ENCODE assay signal across 1 cellular context in the genomic region with DNA sequence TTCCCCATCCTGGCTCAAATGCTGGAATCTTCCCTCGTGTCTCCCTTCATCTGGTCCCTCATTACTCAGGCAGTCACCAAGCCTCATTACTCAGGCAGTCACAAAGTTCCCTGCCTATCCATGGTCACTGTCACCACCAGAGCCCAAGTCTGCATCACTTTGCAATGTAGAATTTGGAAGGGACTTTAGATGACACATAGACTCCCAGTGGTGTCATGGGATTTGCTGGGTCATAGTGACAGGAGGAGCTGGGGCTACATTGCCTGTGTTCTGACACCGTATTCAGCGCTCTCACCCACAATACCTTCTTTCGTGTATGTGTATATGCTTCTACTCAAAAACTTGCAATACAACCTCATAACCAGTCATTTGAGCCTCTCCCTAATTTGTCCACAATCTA.
TF ChIP-seq lines count a peak whose summit lies in the region.

No MANE protein-coding gene starts in this region.

TF ChIP-seq in K562, 482 proteins besides CTCF, POLR2A, EP300 and RAD21 (continued from another document):
- TF ChIP-seq TEAD4 (IDR thresholded peaks at IDR 0.05; ENCODE audit: low read length) = no peak
- no peak for TF ChIP-seq TEAD4 (CRISPR knock-in tag; IDR thresholded peaks at IDR 0.05; ENCODE audit: borderline replicate concordance)
- TF ChIP-seq, protein P1, sequence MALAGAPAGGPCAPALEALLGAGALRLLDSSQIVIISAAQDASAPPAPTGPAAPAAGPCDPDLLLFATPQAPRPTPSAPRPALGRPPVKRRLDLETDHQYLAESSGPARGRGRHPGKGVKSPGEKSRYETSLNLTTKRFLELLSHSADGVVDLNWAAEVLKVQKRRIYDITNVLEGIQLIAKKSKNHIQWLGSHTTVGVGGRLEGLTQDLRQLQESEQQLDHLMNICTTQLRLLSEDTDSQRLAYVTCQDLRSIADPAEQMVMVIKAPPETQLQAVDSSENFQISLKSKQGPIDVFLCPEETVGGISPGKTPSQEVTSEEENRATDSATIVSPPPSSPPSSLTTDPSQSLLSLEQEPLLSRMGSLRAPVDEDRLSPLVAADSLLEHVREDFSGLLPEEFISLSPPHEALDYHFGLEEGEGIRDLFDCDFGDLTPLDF (CRISPR knock-in tag; IDR thresholded peaks at IDR 0.05) = 0 out of 2 replicates have a peak, but pooled peaks have one; percentile 46
- no peak for TF ChIP-seq ZNF140 (CRISPR knock-in tag; IDR thresholded peaks at IDR 0.05)
- no peak for TF ChIP-seq MYNN (IDR thresholded peaks at IDR 0.05)
- TF ChIP-seq MYNN (CRISPR knock-in tag; IDR thresholded peaks at IDR 0.05) = no peak
- no peak for TF ChIP-seq SREBF2 (CRISPR knock-in tag; IDR thresholded peaks at IDR 0.05)
- TF ChIP-seq, protein P2, sequence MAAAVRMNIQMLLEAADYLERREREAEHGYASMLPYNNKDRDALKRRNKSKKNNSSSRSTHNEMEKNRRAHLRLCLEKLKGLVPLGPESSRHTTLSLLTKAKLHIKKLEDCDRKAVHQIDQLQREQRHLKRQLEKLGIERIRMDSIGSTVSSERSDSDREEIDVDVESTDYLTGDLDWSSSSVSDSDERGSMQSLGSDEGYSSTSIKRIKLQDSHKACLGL (CRISPR knock-in tag; IDR thresholded peaks at IDR 0.05; ENCODE audit: borderline replicate concordance, poor library complexity, severe bottlenecking) = no peak
- no peak for TF ChIP-seq BMI1 (IDR thresholded peaks at IDR 0.05; ENCODE audit: low read length)
- TF ChIP-seq DPF2 (IDR thresholded peaks at IDR 0.05) = 0 out of 2 replicates have a peak, but pooled peaks have one; percentile 42
- peak; percentile 83 for TF ChIP-seq NFE2 (IDR thresholded peaks at IDR 0.05; ENCODE audit: low read depth)
- no peak for TF ChIP-seq ZNF24 (IDR thresholded peaks at IDR 0.05)
- TF ChIP-seq, protein P3, sequence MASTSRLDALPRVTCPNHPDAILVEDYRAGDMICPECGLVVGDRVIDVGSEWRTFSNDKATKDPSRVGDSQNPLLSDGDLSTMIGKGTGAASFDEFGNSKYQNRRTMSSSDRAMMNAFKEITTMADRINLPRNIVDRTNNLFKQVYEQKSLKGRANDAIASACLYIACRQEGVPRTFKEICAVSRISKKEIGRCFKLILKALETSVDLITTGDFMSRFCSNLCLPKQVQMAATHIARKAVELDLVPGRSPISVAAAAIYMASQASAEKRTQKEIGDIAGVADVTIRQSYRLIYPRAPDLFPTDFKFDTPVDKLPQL (IDR thresholded peaks at IDR 0.05; ENCODE audit: extremely low read depth, insufficient read length) = no peak
- TF ChIP-seq, protein P4, sequence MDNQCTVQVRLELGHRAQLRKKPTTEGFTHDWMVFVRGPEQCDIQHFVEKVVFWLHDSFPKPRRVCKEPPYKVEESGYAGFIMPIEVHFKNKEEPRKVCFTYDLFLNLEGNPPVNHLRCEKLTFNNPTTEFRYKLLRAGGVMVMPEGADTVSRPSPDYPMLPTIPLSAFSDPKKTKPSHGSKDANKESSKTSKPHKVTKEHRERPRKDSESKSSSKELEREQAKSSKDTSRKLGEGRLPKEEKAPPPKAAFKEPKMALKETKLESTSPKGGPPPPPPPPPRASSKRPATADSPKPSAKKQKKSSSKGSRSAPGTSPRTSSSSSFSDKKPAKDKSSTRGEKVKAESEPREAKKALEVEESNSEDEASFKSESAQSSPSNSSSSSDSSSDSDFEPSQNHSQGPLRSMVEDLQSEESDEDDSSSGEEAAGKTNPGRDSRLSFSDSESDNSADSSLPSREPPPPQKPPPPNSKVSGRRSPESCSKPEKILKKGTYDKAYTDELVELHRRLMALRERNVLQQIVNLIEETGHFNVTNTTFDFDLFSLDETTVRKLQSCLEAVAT (IDR thresholded peaks at IDR 0.05) = peak in 1 of 2 experiments; percentile 40; a peak in 1 of 4 replicates
- TF ChIP-seq PYGO2 (tag; IDR thresholded peaks at IDR 0.05) = no peak
- TF ChIP-seq SMARCA4 (IDR thresholded peaks at IDR 0.05) = peak; percentile 32
- peak; percentile 27 for TF ChIP-seq MEIS2 (IDR thresholded peaks at IDR 0.05; ENCODE audit: partially characterized antibody)
- 0 out of 2 replicates have a peak, but pooled peaks have one; percentile 27 for TF ChIP-seq JUN (IDR thresholded peaks at IDR 0.05; ENCODE audit: borderline replicate concordance, low read depth, low read length)
- TF ChIP-seq JUN (CRISPR knock-in tag; IDR thresholded peaks at IDR 0.05; ENCODE audit: borderline replicate concordance) = no peak
- TF ChIP-seq, protein P5, sequence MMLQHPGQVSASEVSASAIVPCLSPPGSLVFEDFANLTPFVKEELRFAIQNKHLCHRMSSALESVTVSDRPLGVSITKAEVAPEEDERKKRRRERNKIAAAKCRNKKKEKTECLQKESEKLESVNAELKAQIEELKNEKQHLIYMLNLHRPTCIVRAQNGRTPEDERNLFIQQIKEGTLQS (IDR thresholded peaks at IDR 0.05) = peak; percentile 49
- TF ChIP-seq, protein P5 (CRISPR knock-in tag; conservative IDR thresholded peaks at IDR 0.05) = no peak
- no peak for TF ChIP-seq CEBPB (tag; IDR thresholded peaks at IDR 0.05)
- TF ChIP-seq, protein P6, sequence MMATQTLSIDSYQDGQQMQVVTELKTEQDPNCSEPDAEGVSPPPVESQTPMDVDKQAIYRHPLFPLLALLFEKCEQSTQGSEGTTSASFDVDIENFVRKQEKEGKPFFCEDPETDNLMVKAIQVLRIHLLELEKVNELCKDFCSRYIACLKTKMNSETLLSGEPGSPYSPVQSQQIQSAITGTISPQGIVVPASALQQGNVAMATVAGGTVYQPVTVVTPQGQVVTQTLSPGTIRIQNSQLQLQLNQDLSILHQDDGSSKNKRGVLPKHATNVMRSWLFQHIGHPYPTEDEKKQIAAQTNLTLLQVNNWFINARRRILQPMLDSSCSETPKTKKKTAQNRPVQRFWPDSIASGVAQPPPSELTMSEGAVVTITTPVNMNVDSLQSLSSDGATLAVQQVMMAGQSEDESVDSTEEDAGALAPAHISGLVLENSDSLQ (IDR thresholded peaks at IDR 0.05) = peak; percentile 54
- no peak for TF ChIP-seq PML (IDR thresholded peaks at IDR 0.05; ENCODE audit: low read length)
- TF ChIP-seq, protein P7, sequence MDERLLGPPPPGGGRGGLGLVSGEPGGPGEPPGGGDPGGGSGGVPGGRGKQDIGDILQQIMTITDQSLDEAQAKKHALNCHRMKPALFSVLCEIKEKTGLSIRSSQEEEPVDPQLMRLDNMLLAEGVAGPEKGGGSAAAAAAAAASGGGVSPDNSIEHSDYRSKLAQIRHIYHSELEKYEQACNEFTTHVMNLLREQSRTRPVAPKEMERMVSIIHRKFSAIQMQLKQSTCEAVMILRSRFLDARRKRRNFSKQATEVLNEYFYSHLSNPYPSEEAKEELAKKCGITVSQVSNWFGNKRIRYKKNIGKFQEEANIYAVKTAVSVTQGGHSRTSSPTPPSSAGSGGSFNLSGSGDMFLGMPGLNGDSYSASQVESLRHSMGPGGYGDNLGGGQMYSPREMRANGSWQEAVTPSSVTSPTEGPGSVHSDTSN (CRISPR knock-in tag; IDR thresholded peaks at IDR 0.05; ENCODE audit: low read depth) = no peak
- TF ChIP-seq, protein P7 (tag; conservative IDR thresholded peaks at IDR 0.05; ENCODE audit: low read depth) = 0 out of 2 replicates have a peak, but pooled peaks have one; percentile 41
- peak; percentile 73 for TF ChIP-seq MAFK (IDR thresholded peaks at IDR 0.05; ENCODE audit: low read length)
- TF ChIP-seq CHCHD3 (CRISPR knock-in tag; IDR thresholded peaks at IDR 0.05) = no peak
- TF ChIP-seq MAFG (tag; conservative IDR thresholded peaks at IDR 0.05) = peak; percentile 57; the same call in 1 of the 2 replicates
- TF ChIP-seq HDAC2 (IDR thresholded peaks at IDR 0.05) = peak; percentile 15; the same call in 1 of the 2 replicates
- TF ChIP-seq ZNF274 (IDR thresholded peaks at IDR 0.05; ENCODE audit: borderline replicate concordance, low read depth, low read length) = no peak
- peak; percentile 53; the same call in 1 of the 2 replicates for TF ChIP-seq ZNF316 (IDR thresholded peaks at IDR 0.05)
- peak; percentile 81 for TF ChIP-seq C11orf30 (IDR thresholded peaks at IDR 0.05; ENCODE audit: low read depth)
- TF ChIP-seq, protein P8, sequence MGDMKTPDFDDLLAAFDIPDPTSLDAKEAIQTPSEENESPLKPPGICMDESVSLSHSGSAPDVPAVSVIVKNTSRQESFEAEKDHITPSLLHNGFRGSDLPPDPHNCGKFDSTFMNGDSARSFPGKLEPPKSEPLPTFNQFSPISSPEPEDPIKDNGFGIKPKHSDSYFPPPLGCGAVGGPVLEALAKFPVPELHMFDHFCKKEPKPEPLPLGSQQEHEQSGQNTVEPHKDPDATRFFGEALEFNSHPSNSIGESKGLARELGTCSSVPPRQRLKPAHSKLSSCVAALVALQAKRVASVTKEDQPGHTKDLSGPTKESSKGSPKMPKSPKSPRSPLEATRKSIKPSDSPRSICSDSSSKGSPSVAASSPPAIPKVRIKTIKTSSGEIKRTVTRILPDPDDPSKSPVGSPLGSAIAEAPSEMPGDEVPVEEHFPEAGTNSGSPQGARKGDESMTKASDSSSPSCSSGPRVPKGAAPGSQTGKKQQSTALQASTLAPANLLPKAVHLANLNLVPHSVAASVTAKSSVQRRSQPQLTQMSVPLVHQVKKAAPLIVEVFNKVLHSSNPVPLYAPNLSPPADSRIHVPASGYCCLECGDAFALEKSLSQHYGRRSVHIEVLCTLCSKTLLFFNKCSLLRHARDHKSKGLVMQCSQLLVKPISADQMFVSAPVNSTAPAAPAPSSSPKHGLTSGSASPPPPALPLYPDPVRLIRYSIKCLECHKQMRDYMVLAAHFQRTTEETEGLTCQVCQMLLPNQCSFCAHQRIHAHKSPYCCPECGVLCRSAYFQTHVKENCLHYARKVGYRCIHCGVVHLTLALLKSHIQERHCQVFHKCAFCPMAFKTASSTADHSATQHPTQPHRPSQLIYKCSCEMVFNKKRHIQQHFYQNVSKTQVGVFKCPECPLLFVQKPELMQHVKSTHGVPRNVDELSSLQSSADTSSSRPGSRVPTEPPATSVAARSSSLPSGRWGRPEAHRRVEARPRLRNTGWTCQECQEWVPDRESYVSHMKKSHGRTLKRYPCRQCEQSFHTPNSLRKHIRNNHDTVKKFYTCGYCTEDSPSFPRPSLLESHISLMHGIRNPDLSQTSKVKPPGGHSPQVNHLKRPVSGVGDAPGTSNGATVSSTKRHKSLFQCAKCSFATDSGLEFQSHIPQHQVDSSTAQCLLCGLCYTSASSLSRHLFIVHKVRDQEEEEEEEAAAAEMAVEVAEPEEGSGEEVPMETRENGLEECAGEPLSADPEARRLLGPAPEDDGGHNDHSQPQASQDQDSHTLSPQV (IDR thresholded peaks at IDR 0.05) = peak; percentile 74; the same call in 1 of the 2 replicates
